ENCODE assay signal across 1 cellular context in the genomic region with DNA sequence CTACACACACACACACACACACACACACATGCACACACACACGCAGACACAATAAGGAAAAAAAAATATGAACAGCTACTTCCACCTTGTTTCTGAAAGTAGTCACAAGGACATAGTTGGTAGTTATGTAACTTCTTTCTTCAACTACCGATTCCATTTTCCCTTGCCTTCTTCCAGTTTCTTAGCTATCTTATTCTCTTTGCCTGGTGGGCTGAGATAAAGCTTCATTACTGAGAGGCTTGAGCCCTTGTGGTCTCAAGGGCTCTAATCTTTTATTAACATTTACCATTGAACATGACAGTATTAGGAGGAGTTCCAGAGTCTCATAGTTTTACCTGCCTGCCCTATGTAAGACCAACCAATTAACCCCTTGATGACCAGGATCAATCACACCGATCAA.
A peak's percentile ranks its signal among the peaks of the same experiment; 100 is the strongest.
TF ChIP-seq lines count a peak whose summit lies in the region.

No MANE protein-coding gene starts in this region.

TF ChIP-seq in K562, 482 proteins besides CTCF, POLR2A, EP300 and RAD21 (continued from another document and continues in another):
- TF ChIP-seq, protein P1, sequence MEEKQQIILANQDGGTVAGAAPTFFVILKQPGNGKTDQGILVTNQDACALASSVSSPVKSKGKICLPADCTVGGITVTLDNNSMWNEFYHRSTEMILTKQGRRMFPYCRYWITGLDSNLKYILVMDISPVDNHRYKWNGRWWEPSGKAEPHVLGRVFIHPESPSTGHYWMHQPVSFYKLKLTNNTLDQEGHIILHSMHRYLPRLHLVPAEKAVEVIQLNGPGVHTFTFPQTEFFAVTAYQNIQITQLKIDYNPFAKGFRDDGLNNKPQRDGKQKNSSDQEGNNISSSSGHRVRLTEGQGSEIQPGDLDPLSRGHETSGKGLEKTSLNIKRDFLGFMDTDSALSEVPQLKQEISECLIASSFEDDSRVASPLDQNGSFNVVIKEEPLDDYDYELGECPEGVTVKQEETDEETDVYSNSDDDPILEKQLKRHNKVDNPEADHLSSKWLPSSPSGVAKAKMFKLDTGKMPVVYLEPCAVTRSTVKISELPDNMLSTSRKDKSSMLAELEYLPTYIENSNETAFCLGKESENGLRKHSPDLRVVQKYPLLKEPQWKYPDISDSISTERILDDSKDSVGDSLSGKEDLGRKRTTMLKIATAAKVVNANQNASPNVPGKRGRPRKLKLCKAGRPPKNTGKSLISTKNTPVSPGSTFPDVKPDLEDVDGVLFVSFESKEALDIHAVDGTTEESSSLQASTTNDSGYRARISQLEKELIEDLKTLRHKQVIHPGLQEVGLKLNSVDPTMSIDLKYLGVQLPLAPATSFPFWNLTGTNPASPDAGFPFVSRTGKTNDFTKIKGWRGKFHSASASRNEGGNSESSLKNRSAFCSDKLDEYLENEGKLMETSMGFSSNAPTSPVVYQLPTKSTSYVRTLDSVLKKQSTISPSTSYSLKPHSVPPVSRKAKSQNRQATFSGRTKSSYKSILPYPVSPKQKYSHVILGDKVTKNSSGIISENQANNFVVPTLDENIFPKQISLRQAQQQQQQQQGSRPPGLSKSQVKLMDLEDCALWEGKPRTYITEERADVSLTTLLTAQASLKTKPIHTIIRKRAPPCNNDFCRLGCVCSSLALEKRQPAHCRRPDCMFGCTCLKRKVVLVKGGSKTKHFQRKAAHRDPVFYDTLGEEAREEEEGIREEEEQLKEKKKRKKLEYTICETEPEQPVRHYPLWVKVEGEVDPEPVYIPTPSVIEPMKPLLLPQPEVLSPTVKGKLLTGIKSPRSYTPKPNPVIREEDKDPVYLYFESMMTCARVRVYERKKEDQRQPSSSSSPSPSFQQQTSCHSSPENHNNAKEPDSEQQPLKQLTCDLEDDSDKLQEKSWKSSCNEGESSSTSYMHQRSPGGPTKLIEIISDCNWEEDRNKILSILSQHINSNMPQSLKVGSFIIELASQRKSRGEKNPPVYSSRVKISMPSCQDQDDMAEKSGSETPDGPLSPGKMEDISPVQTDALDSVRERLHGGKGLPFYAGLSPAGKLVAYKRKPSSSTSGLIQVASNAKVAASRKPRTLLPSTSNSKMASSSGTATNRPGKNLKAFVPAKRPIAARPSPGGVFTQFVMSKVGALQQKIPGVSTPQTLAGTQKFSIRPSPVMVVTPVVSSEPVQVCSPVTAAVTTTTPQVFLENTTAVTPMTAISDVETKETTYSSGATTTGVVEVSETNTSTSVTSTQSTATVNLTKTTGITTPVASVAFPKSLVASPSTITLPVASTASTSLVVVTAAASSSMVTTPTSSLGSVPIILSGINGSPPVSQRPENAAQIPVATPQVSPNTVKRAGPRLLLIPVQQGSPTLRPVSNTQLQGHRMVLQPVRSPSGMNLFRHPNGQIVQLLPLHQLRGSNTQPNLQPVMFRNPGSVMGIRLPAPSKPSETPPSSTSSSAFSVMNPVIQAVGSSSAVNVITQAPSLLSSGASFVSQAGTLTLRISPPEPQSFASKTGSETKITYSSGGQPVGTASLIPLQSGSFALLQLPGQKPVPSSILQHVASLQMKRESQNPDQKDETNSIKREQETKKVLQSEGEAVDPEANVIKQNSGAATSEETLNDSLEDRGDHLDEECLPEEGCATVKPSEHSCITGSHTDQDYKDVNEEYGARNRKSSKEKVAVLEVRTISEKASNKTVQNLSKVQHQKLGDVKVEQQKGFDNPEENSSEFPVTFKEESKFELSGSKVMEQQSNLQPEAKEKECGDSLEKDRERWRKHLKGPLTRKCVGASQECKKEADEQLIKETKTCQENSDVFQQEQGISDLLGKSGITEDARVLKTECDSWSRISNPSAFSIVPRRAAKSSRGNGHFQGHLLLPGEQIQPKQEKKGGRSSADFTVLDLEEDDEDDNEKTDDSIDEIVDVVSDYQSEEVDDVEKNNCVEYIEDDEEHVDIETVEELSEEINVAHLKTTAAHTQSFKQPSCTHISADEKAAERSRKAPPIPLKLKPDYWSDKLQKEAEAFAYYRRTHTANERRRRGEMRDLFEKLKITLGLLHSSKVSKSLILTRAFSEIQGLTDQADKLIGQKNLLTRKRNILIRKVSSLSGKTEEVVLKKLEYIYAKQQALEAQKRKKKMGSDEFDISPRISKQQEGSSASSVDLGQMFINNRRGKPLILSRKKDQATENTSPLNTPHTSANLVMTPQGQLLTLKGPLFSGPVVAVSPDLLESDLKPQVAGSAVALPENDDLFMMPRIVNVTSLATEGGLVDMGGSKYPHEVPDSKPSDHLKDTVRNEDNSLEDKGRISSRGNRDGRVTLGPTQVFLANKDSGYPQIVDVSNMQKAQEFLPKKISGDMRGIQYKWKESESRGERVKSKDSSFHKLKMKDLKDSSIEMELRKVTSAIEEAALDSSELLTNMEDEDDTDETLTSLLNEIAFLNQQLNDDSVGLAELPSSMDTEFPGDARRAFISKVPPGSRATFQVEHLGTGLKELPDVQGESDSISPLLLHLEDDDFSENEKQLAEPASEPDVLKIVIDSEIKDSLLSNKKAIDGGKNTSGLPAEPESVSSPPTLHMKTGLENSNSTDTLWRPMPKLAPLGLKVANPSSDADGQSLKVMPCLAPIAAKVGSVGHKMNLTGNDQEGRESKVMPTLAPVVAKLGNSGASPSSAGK (IDR thresholded peaks at IDR 0.05), result no peak
- TF ChIP-seq PRPF4 (IDR thresholded peaks at IDR 0.05; ENCODE audit: insufficient read depth, low read depth, low read length, poor library complexity, severe bottlenecking) (no peak), MCM5 (IDR thresholded peaks at IDR 0.05; ENCODE audit: low read depth) (no peak), RNF2 (IDR thresholded peaks at IDR 0.05) (no peak), BMI1 (IDR thresholded peaks at IDR 0.05; ENCODE audit: low read length) (no peak), PHB2 (IDR thresholded peaks at IDR 0.05; ENCODE audit: low read depth) (peak; percentile 55; the same call in 1 of the 2 replicates), ZNF121 (CRISPR knock-in tag; conservative IDR thresholded peaks at IDR 0.05) (no peak), NBN (IDR thresholded peaks at IDR 0.05; ENCODE audit: low read depth) (no peak; the same call in 1 of the 2 replicates), RBBP5 (IDR thresholded peaks at IDR 0.05; ENCODE audit: borderline replicate concordance, insufficient read depth, low read length, poor library complexity, severe bottlenecking) (no peak), NR2F6 (CRISPR knock-in tag; IDR thresholded peaks at IDR 0.05) (no peak), ZNF124 (CRISPR knock-in tag; IDR thresholded peaks at IDR 0.05) (no peak), ZNF239 (CRISPR knock-in tag; IDR thresholded peaks at IDR 0.05) (no peak), NUFIP1 (IDR thresholded peaks at IDR 0.05; ENCODE audit: partially characterized antibody) (no peak), FOXK2 (conservative IDR thresholded peaks at IDR 0.05 in 1 of 2, IDR thresholded peaks at IDR 0.05 in 1 of 2; ENCODE audit: low read depth in 2 of 2) (peak; percentile 56 to 79; a peak in 3 of 4 replicates), ZNF586 (CRISPR knock-in tag; conservative IDR thresholded peaks at IDR 0.05) (no peak), ADNP (tag; IDR thresholded peaks at IDR 0.05) (0 out of 2 replicates have a peak, but pooled peaks have one; percentile 20), CAMTA2 (CRISPR knock-in tag; conservative IDR thresholded peaks at IDR 0.05) (no peak)
- TF ChIP-seq, protein P2, sequence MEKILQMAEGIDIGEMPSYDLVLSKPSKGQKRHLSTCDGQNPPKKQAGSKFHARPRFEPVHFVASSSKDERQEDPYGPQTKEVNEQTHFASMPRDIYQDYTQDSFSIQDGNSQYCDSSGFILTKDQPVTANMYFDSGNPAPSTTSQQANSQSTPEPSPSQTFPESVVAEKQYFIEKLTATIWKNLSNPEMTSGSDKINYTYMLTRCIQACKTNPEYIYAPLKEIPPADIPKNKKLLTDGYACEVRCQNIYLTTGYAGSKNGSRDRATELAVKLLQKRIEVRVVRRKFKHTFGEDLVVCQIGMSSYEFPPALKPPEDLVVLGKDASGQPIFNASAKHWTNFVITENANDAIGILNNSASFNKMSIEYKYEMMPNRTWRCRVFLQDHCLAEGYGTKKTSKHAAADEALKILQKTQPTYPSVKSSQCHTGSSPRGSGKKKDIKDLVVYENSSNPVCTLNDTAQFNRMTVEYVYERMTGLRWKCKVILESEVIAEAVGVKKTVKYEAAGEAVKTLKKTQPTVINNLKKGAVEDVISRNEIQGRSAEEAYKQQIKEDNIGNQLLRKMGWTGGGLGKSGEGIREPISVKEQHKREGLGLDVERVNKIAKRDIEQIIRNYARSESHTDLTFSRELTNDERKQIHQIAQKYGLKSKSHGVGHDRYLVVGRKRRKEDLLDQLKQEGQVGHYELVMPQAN (IDR thresholded peaks at IDR 0.05; ENCODE audit: borderline replicate concordance), result no peak
- TF ChIP-seq, protein P3, sequence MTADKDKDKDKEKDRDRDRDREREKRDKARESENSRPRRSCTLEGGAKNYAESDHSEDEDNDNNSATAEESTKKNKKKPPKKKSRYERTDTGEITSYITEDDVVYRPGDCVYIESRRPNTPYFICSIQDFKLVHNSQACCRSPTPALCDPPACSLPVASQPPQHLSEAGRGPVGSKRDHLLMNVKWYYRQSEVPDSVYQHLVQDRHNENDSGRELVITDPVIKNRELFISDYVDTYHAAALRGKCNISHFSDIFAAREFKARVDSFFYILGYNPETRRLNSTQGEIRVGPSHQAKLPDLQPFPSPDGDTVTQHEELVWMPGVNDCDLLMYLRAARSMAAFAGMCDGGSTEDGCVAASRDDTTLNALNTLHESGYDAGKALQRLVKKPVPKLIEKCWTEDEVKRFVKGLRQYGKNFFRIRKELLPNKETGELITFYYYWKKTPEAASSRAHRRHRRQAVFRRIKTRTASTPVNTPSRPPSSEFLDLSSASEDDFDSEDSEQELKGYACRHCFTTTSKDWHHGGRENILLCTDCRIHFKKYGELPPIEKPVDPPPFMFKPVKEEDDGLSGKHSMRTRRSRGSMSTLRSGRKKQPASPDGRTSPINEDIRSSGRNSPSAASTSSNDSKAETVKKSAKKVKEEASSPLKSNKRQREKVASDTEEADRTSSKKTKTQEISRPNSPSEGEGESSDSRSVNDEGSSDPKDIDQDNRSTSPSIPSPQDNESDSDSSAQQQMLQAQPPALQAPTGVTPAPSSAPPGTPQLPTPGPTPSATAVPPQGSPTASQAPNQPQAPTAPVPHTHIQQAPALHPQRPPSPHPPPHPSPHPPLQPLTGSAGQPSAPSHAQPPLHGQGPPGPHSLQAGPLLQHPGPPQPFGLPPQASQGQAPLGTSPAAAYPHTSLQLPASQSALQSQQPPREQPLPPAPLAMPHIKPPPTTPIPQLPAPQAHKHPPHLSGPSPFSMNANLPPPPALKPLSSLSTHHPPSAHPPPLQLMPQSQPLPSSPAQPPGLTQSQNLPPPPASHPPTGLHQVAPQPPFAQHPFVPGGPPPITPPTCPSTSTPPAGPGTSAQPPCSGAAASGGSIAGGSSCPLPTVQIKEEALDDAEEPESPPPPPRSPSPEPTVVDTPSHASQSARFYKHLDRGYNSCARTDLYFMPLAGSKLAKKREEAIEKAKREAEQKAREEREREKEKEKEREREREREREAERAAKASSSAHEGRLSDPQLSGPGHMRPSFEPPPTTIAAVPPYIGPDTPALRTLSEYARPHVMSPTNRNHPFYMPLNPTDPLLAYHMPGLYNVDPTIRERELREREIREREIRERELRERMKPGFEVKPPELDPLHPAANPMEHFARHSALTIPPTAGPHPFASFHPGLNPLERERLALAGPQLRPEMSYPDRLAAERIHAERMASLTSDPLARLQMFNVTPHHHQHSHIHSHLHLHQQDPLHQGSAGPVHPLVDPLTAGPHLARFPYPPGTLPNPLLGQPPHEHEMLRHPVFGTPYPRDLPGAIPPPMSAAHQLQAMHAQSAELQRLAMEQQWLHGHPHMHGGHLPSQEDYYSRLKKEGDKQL (CRISPR knock-in tag; IDR thresholded peaks at IDR 0.05; ENCODE audit: borderline replicate concordance), result no peak
- TF ChIP-seq, protein P4, sequence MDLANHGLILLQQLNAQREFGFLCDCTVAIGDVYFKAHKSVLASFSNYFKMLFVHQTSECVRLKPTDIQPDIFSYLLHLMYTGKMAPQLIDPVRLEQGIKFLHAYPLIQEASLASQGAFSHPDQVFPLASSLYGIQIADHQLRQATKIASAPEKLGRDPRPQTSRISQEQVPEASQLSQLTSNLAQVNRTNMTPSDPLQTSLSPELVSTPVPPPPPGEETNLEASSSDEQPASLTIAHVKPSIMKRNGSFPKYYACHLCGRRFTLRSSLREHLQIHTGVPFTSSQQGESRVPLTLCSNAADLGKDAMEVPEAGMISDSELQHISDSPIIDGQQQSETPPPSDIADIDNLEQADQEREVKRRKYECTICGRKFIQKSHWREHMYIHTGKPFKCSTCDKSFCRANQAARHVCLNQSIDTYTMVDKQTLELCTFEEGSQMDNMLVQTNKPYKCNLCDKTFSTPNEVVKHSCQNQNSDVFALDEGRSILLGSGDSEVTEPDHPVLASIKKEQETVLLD (IDR thresholded peaks at IDR 0.05), result peak; percentile 38; the same call in 1 of the 2 replicates
- TF ChIP-seq, protein P5, sequence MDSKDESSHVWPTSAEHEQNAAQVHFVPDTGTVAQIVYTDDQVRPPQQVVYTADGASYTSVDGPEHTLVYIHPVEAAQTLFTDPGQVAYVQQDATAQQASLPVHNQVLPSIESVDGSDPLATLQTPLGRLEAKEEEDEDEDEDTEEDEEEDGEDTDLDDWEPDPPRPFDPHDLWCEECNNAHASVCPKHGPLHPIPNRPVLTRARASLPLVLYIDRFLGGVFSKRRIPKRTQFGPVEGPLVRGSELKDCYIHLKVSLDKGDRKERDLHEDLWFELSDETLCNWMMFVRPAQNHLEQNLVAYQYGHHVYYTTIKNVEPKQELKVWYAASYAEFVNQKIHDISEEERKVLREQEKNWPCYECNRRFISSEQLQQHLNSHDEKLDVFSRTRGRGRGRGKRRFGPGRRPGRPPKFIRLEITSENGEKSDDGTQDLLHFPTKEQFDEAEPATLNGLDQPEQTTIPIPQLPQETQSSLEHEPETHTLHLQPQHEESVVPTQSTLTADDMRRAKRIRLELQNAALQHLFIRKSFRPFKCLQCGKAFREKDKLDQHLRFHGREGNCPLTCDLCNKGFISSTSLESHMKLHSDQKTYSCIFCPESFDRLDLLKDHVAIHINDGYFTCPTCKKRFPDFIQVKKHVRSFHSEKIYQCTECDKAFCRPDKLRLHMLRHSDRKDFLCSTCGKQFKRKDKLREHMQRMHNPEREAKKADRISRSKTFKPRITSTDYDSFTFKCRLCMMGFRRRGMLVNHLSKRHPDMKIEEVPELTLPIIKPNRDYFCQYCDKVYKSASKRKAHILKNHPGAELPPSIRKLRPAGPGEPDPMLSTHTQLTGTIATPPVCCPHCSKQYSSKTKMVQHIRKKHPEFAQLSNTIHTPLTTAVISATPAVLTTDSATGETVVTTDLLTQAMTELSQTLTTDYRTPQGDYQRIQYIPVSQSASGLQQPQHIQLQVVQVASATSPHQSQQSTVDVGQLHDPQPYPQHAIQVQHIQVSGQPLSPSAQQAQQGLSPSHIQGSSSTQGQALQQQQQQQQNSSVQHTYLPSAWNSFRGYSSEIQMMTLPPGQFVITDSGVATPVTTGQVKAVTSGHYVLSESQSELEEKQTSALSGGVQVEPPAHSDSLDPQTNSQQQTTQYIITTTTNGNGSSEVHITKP (IDR thresholded peaks at IDR 0.05; ENCODE audit: partially characterized antibody), result no peak
